Comparison of ENCODE assay signal across 8 cellular contexts in genomic region chr17:38752930-38753506, GRCh38. TPM values are rescaled to one million over a fixed set of nuclear protein-coding genes. Genes with fewer than 3 reads are reported as not detected.
DNase-seq lines count a peak whose midpoint lies in the region; ATAC-seq, FAIRE-seq and TF ChIP-seq lines count a peak whose summit lies in the region.

No MANE protein-coding gene starts in this region.

- no peak for TF ChIP-seq POLR2A in GM18505 (IDR thresholded peaks at IDR 0.05; ENCODE audit: borderline replicate concordance, extremely low read depth, insufficient read depth, insufficient read length)

- intact Hi-C loops in kidney (cut with DNase I): no loop called here

- no peak for FAIRE-seq in kidney (lab: Jason Lieb, UNC)

- ATAC-seq in HG02642 (IDR thresholded peaks at IDR 0.05; ENCODE audit: poor library complexity, unreplicated experiment) (peak; percentile 18), thoracic aorta (ENCODE audit: insufficient number of reproducible peaks, low FRiP score, low read depth) (no peak), GM18505 (IDR thresholded peaks at IDR 0.05; ENCODE audit: unreplicated experiment) (no peak), HG02798 (IDR thresholded peaks at IDR 0.05; ENCODE audit: poor library complexity, unreplicated experiment) (no peak)
- ATAC-seq in activated naive CD4-positive, alpha-beta T cell treated with anti-CD3 and anti-CD28 coated beads, Interleukin-2, amount 50 U/mL, for 72 hours: peak; percentile 1 to 17

- no peaks in the 10 kb centered on the region for H3K27me3 ChIP-seq in thoracic aorta (replicated peaks; ENCODE audit: insufficient read depth)

- peaks cover 10 to 32% of the 10 kb centered on the region in 2 donors for H3K4me1 ChIP-seq in kidney (ENCODE audit: control insufficient read depth in 1 of 2, insufficient read depth in 1 of 2, low read depth in 1 of 2, low read length in 2 of 2)
- peaks cover 17 to 36% of the 10 kb centered on the region in 2 donors for H3K4me1 ChIP-seq in thoracic aorta (ENCODE audit: control insufficient read depth in 1 of 2, low read depth in 2 of 2)

- H3K4me3 ChIP-seq in kidney (ENCODE audit: low read length in 2 of 2) (peak overlapping the region; percentile 89 to 100), thoracic aorta (peak overlapping the region; percentile 92)

- DNase-seq in activated naive CD4-positive, alpha-beta T cell treated with anti-CD3 and anti-CD28 coated beads, Interleukin-2, amount 50 U/mL, for 72 hours (ENCODE audit: low spot score in 2 of 2): no peak
- DNase-seq in kidney: peak; percentile 83
- no peak for DNase-seq in thoracic aorta (ENCODE audit: low spot score)
- DNase-seq in NCI-H1694 treated with DMSO at 0.1 percent for 48 hours (lab: John Stamatoyannopoulos, UW): no peak

- peak overlapping the region; percentile 98 to 100 for H3K27ac Mint-ChIP-seq in activated naive CD4-positive, alpha-beta T cell treated with anti-CD3 and anti-CD28 coated beads, Interleukin-2, amount 50 U/mL, for 72 hours

- TF ChIP-seq CTCF in C4-2B (conservative IDR thresholded peaks at IDR 0.05) (no peak), kidney (IDR thresholded peaks at IDR 0.05; ENCODE audit: borderline replicate concordance, extremely low read depth, insufficient read depth) (no peak), thoracic aorta (IDR thresholded peaks at IDR 0.05) (no peak)

- peak overlapping the region; percentile 85 to 99 for H3K9ac ChIP-seq in kidney (ENCODE audit: low read length in 2 of 2)

- no peaks in the 10 kb centered on the region for H3K9me3 Mint-ChIP-seq in activated naive CD4-positive, alpha-beta T cell treated with anti-CD3 and anti-CD28 coated beads, Interleukin-2, amount 50 U/mL, for 72 hours

- no peaks in the 10 kb centered on the region for H3K9me3 ChIP-seq in kidney (ENCODE audit: control insufficient read depth in 1 of 2, low read length in 2 of 2)
- H3K9me3 ChIP-seq in thoracic aorta: no peaks in the 10 kb centered on the region

- peaks cover 23 to 33% of the 10 kb centered on the region in 2 donors for H3K36me3 Mint-ChIP-seq in activated naive CD4-positive, alpha-beta T cell treated with anti-CD3 and anti-CD28 coated beads, Interleukin-2, amount 50 U/mL, for 72 hours

- H3K36me3 ChIP-seq in kidney (ENCODE audit: control insufficient read depth in 1 of 2, insufficient read depth in 2 of 2, low read length in 2 of 2): peaks cover 10 to 12% of the 10 kb centered on the region in 2 donors
- H3K36me3 ChIP-seq in thoracic aorta: peaks cover 19% of the 10 kb centered on the region

- peak overlapping the region; percentile 93 for H3K27ac ChIP-seq in C4-2B
- peak overlapping the region; percentile 67 to 96 for H3K27ac ChIP-seq in kidney (ENCODE audit: low read depth in 2 of 2, low read length in 2 of 2)
- peak overlapping the region; percentile 82 to 92 for H3K27ac ChIP-seq in thoracic aorta

RNA-seq across cellular contexts. Expression of gene PSMB3, which starts 0.5 kb away (rescaled TPM):
- total RNA-seq in activated naive CD4-positive, alpha-beta T cell treated with anti-CD3 and anti-CD28 coated beads, Interleukin-2, amount 50 U/mL, for 72 hours: 100 to 1,000 TPM; 339 to 405 TPM
- 156 TPM for total RNA-seq in kidney
- 347 TPM for polyA plus RNA-seq in kidney (ENCODE audit: insufficient read depth, low read depth, low replicate concordance)
- total RNA-seq in thoracic aorta: 100 to 1,000 TPM; 108 to 124 TPM

RNA-seq across cellular contexts. Expression of gene PCGF2, which starts 4.9 kb away (rescaled TPM):
- 1 to 10 TPM; 3.1 to 6.9 TPM for total RNA-seq in activated naive CD4-positive, alpha-beta T cell treated with anti-CD3 and anti-CD28 coated beads, Interleukin-2, amount 50 U/mL, for 72 hours
- total RNA-seq in kidney: 62.2 TPM
- polyA plus RNA-seq in kidney (ENCODE audit: insufficient read depth, low read depth, low replicate concordance): 111 TPM
- total RNA-seq in thoracic aorta: 10 to 100 TPM; 14.1 to 28.4 TPM

RNA-seq across cellular contexts. Expression of gene CISD3, which starts 22.9 kb away (rescaled TPM):
- total RNA-seq in activated naive CD4-positive, alpha-beta T cell treated with anti-CD3 and anti-CD28 coated beads, Interleukin-2, amount 50 U/mL, for 72 hours: 10 to 100 TPM; 32.7 to 40.7 TPM
- total RNA-seq in kidney: 37.7 TPM
- 152 TPM for polyA plus RNA-seq in kidney (ENCODE audit: insufficient read depth, low read depth, low replicate concordance)
- 1 to 10 TPM; 9.3 to 9.6 TPM for total RNA-seq in thoracic aorta

RNA-seq across cellular contexts. Expression of gene PIP4K2B, which starts 46.3 kb away (rescaled TPM):
- 10 to 100 TPM; 38.4 to 45.5 TPM for total RNA-seq in activated naive CD4-positive, alpha-beta T cell treated with anti-CD3 and anti-CD28 coated beads, Interleukin-2, amount 50 U/mL, for 72 hours
- total RNA-seq in kidney (41.2 TPM), thoracic aorta (10 to 100 TPM; 56.9 to 82.0 TPM)
- polyA plus RNA-seq in kidney (ENCODE audit: insufficient read depth, low read depth, low replicate concordance): 15.3 TPM

RNA-seq across cellular contexts. Expression of gene MLLT6, which starts 47.9 kb away (rescaled TPM):
- total RNA-seq in activated naive CD4-positive, alpha-beta T cell treated with anti-CD3 and anti-CD28 coated beads, Interleukin-2, amount 50 U/mL, for 72 hours: 100 to 1,000 TPM; 204 to 288 TPM
- total RNA-seq in kidney (199 TPM), thoracic aorta (100 to 1,000 TPM; 113 to 201 TPM)
- 34.3 TPM for polyA plus RNA-seq in kidney (ENCODE audit: insufficient read depth, low read depth, low replicate concordance)

Comparison
In these comparisons a context has a peak if more than half of its experiments do, and no peak if none do; other contexts are left out.
1. ATAC-seq: peak in HG02642 (single experiment) and activated naive CD4-positive, alpha-beta T cell treated with anti-CD3 and anti-CD28 coated beads, Interleukin-2, amount 50 U/mL, for 72 hours (2 of 2); none in thoracic aorta (single experiment), GM18505 (single experiment) and HG02798 (single experiment).
2. Peak in every context shown above with its lines, with median percentiles within 50 percentile points of each other: H3K27ac ChIP-seq.